19 cellular contexts compared by ENCODE assay signal in the genomic region with DNA sequence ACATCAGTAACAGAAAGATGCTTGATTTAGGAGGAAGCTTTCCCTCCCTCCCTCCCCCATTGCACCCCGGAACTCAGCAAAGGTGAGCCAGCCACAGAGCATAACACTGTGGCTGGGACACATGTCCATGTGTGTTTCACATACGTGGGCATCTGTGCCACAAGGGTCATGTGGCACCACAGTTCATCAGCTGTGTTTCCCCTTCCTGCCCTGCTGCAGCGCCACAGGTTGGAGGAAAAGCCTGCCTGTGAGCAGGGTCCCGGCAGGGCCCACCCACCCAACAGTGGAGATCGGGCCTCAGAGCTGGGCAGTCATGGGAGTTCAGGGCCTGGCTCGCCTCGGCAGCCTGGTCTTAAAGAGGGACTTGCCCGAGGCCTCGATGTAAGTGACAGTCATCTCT. TPM values are rescaled to one million over a fixed set of nuclear protein-coding genes. Genes with fewer than 3 reads are reported as not detected.
A peak's percentile ranks its signal among the peaks of the same experiment; 100 is the strongest.
DNase-seq lines count a peak whose midpoint lies in the region; ATAC-seq, FAIRE-seq and TF ChIP-seq lines count a peak whose summit lies in the region.
"Had no signal": no experiment of that assay in that cellular context is flagged by ENCODE, and none has a peak within 500 bp of the region (broad histone marks: within the 10 kb centered on the region; RNA-seq: fewer than 3 reads in every experiment).

No MANE protein-coding gene starts in this region.

- 35% methylated on average over 8 of the region's 9 CpGs for WGBS in GM12878 (ENCODE audit: insufficient coverage, insufficient replicate concordance, low lambda C conversion rate, missing lambda C conversion rate)

- peak overlapping the region; percentile 27; the same call in 1 of the 2 replicates for H3K27ac ChIP-seq in GM12878 (ENCODE audit: control insufficient read depth, insufficient read depth)

- H3K27me3 ChIP-seq in GM12878 (replicated peaks in 1 of 2; ENCODE audit: control insufficient read depth in 2 of 2, insufficient read depth in 2 of 2, low read length in 1 of 2) = no peaks in the 10 kb centered on the region

- no peak for TF ChIP-seq CTCF in GM12878 (IDR thresholded peaks at IDR 0.05 in 2 of 3, conservative IDR thresholded peaks at IDR 0.05 in 1 of 3; ENCODE audit: control insufficient read depth in 2 of 3, extremely low read depth in 1 of 3, insufficient read depth in 1 of 3, low read depth in 3 of 3, low read length in 3 of 3)

- TF ChIP-seq RAD21 in GM12878 (IDR thresholded peaks at IDR 0.05; ENCODE audit: insufficient read depth, low read depth, low read length) = no peak

- H3K9me3 Mint-ChIP-seq in activated T-cell treated with anti-CD3 and anti-CD28 coated beads, Interleukin-2, amount 50 U/mL, for 24 hours = no peaks in the 10 kb centered on the region
- H3K9me3 Mint-ChIP-seq: CD4-positive, CD25-positive, alpha-beta regulatory T cell; H9 had no signal

- DNase-seq in activated T-cell treated with anti-CD3 and anti-CD28 coated beads, Interleukin-2, amount 50 U/mL, for 24 hours = no peak
- no peak for DNase-seq in activated T-cell treated with anti-CD3 and anti-CD28 coated beads, Interleukin-2, amount 50 U/mL, for 48 hours
- DNase-seq in GM12878 (ENCODE audit: low read depth, low spot score) (no peak), left ventricle myocardium superior (no peak), C1 segment of cervical spinal cord (lab: John Stamatoyannopoulos, UW) (no peak)
- DNase-seq in stimulated activated naive CD8-positive, alpha-beta T cell treated with anti-CD3 and anti-CD28 coated beads, Interleukin-15, Interleukin-2, amounts not matched to agents 100 U/mL and 50 U/mL, for 24 hours = no peak
- DNase-seq: Calu3, H9, Karpas-422, MM.1S, NCI-H1105 treated with DMSO at 0.1 percent for 48 hours, NCI-H187, NCI-H2171 had no signal

- no peak overlapping the region for H2AFZ ChIP-seq in GM12878 (ENCODE audit: control insufficient read depth, low read depth, low read length)

- no peak for TF ChIP-seq POLR2A in GM12878 (IDR thresholded peaks at IDR 0.05; ENCODE audit: low read depth, low read length)

- no peak overlapping the region for H3K4me3 ChIP-seq in GM12878

- no peak overlapping the region for H3K4me3 Mint-ChIP-seq in activated T-cell treated with anti-CD3 and anti-CD28 coated beads, Interleukin-2, amount 50 U/mL, for 24 hours
- H3K4me3 Mint-ChIP-seq: H9 had no signal

- ATAC-seq in HG03108 (IDR thresholded peaks at IDR 0.05; ENCODE audit: unreplicated experiment) (peak; percentile 49), GM12878 (peak; percentile 72), left ventricle myocardium superior (no peak), HG03571 (IDR thresholded peaks at IDR 0.05; ENCODE audit: unreplicated experiment) (no peak)
- ATAC-seq in stimulated activated naive CD8-positive, alpha-beta T cell treated with anti-CD3 and anti-CD28 coated beads, Interleukin-15, Interleukin-2, amounts not matched to agents 100 U/mL and 50 U/mL, for 24 hours = peak; percentile 28

- in situ Hi-C loops in GM12878 (cut with MboI) = loop anchor here (25.0 kb wide), 1 partner anchor 1588 kb away; the partner anchor contains the start of genes IER2 and STX10

- no peaks in the 10 kb centered on the region for H3K36me3 ChIP-seq in GM12878 (ENCODE audit: control insufficient read depth in 2 of 2, insufficient read depth in 2 of 2, low read length in 1 of 2)

- TF ChIP-seq EP300 in GM12878 (IDR thresholded peaks at IDR 0.05; ENCODE audit: borderline replicate concordance in 1 of 2, control insufficient read depth in 1 of 2, low read depth in 2 of 2, low read length in 2 of 2) = peak; percentile 77 to 81; a peak in 3 of 4 replicates

- H3K79me2 ChIP-seq in GM12878 (ENCODE audit: control insufficient read depth, insufficient read depth, low read length) = no peaks in the 10 kb centered on the region; the same call in 1 of the 2 replicates

- H3K9me3 ChIP-seq in GM12878 (replicated peaks; ENCODE audit: control insufficient read depth, insufficient read depth, low read length) = no peaks in the 10 kb centered on the region

- no peaks in the 10 kb centered on the region for H4K20me1 ChIP-seq in GM12878 (ENCODE audit: control insufficient read depth, insufficient read depth)

- H3K27me3 Mint-ChIP-seq in activated T-cell treated with anti-CD3 and anti-CD28 coated beads, Interleukin-2, amount 50 U/mL, for 24 hours = no peaks in the 10 kb centered on the region
- H3K27me3 Mint-ChIP-seq: CD4-positive, CD25-positive, alpha-beta regulatory T cell had no signal

- no peak overlapping the region for H3K4me2 ChIP-seq in GM12878 (ENCODE audit: control insufficient read depth, insufficient read depth)

- intact Hi-C loops in GM12878 (cut with micrococcal nuclease; ENCODE audit: unreplicated experiment) = no loop called here
- intact Hi-C loops in left ventricle myocardium superior (cut with micrococcal nuclease) = no loop called here

- peaks cover 6% of the 10 kb centered on the region for H3K36me3 Mint-ChIP-seq in activated T-cell treated with anti-CD3 and anti-CD28 coated beads, Interleukin-2, amount 50 U/mL, for 24 hours (ENCODE audit: low read depth)

- RAD21 ChIA-PET in GM12878 (lab: Charles Lee; ENCODE audit: unreplicated experiment) = interaction anchor here (1.0 kb wide), 1 partner anchor 11 kb away, joined by 3 read pairs; no protein-coding TSS in a partner anchor

- no TSS peak for BruUV-seq in GM12878 (replicated peaks; lab: Mats Ljungman, UMichigan)

- H3K27ac Mint-ChIP-seq in activated T-cell treated with anti-CD3 and anti-CD28 coated beads, Interleukin-2, amount 50 U/mL, for 24 hours = peak overlapping the region; percentile 26

- POLR2A ChIA-PET in GM12878 (lab: Charles Lee) = interaction anchor here (1.1 to 2.0 kb wide), 2 partner anchors 8 to 11 kb away, joined by 5 to 6 read pairs; no protein-coding TSS in a partner anchor

- FAIRE-seq in GM12878 (lab: Jason Lieb, UNC) = no peak
- FAIRE-seq: A204.1 had no signal

- H3K4me1 ChIP-seq in GM12878 (ENCODE audit: control insufficient read depth, insufficient read depth, low read length) = peaks cover 21% of the 10 kb centered on the region

- SMC1A ChIA-PET in GM12878 (lab: Charles Lee; ENCODE audit: uncharacterized antibody, unreplicated experiment) = interaction anchor here (0.7 to 2.4 kb wide), 5 partner anchors 9 to 14 kb away, joined by 3 to 8 read pairs (median 4); no protein-coding TSS in a partner anchor

- CTCF ChIA-PET in GM12878 (lab: Yijun Ruan, JAX) = interaction anchor here (1.0 to 2.1 kb wide), 3 partner anchors 10 to 38 kb away, joined by 3 to 8 read pairs (median 4); no protein-coding TSS in a partner anchor

- no peak overlapping the region for H3K9ac ChIP-seq in GM12878 (ENCODE audit: control insufficient read depth, insufficient read depth, low read length)

- H3K4me1 Mint-ChIP-seq in activated T-cell treated with anti-CD3 and anti-CD28 coated beads, Interleukin-2, amount 50 U/mL, for 24 hours (ENCODE audit: low read depth) = peaks cover 20% of the 10 kb centered on the region

RNA-seq across cellular contexts. Expression of gene ACP5, which starts 2.8 kb away (rescaled TPM):
- 91.9 and 97.0 TPM in 2 replicates for total RNA-seq in GM12878 (2013; cell fraction: nucleolus; rRNA removed)
- 70.0 TPM in 2 replicates for total RNA-seq in GM12878 (2014; rRNA removed)
- total RNA-seq in GM12878 (2014; rRNA removed; fragmentation: Illumina TruSeq; extraction: Trizol) = 31.7 and 38.3 TPM in 2 replicates
- 43.6 and 46.9 TPM in 2 replicates for total RNA-seq in GM12878 (2021)
- polyA plus RNA-seq in GM12878 (2011; ENCODE audit: low read depth) = 31.6 TPM
- 3.5 and 5.5 TPM in 2 replicates for polyA plus RNA-seq in GM12878 (2011; rRNA removed)
- 6.6 and 9.2 TPM in 2 replicates for polyA plus RNA-seq in GM12878 (2011; cell fraction: cytosol; rRNA removed)
- polyA plus RNA-seq in GM12878 (2011; cell fraction: nucleus; rRNA removed) = 6.7 and 9.2 TPM in 2 replicates
- 75.9 and 86.6 TPM in 2 replicates for polyA plus RNA-seq in GM12878 (2012)
- polyA plus RNA-seq in GM12878 (2014; fragmentation: Illumina TruSeq; extraction: Trizol) = 30.4 and 37.6 TPM in 2 replicates
- polyA plus RNA-seq in GM12878 (2014; fragmentation: Nextera tagmentation; extraction: Ambion mirVana) = 1 to 10 TPM; 1.0 to 2.2 TPM
- polyA plus RNA-seq in GM12878 (2014; rRNA removed) = 73.4 and 78.1 TPM in 2 replicates
- 10 to 100 TPM; 35.9 to 36.0 TPM for polyA plus RNA-seq in GM12878 (2016; fragmentation: Nextera tagmentation; extraction: Ambion mirVana)
- 2.0 and 5.2 TPM in 2 replicates for polyA minus RNA-seq in GM12878 (2011; rRNA and poly(A)+ RNA removed)
- 0.94 and 1.4 TPM in 2 replicates for polyA minus RNA-seq in GM12878 (2011; cell fraction: cytosol; rRNA and poly(A)+ RNA removed)
- 0.57 and 0.73 TPM in 2 replicates for polyA minus RNA-seq in GM12878 (2011; cell fraction: nucleus; rRNA and poly(A)+ RNA removed)
- 2.5 TPM for total RNA-seq in left ventricle myocardium superior
- total RNA-seq: G401, NCI-H460 had no signal

RNA-seq across cellular contexts. Expression of gene ELOF1, which starts 15.7 kb away (rescaled TPM):
- total RNA-seq in GM12878 (2013; cell fraction: nucleolus; rRNA removed) = 15.3 and 21.9 TPM in 2 replicates
- total RNA-seq in GM12878 (2014; rRNA removed) (75.7 and 81.2 TPM in 2 replicates), GM12878 (2014; rRNA removed; fragmentation: Illumina TruSeq; extraction: Trizol) (89.0 and 98.0 TPM in 2 replicates), GM12878 (2021) (85.1 and 88.2 TPM in 2 replicates), left ventricle myocardium superior (36.0 TPM)
- 27.8 TPM for polyA plus RNA-seq in GM12878 (2011; ENCODE audit: low read depth)
- polyA plus RNA-seq in GM12878 (2011; rRNA removed) (24.6 and 37.9 TPM in 2 replicates), GM12878 (2014; fragmentation: Illumina TruSeq; extraction: Trizol) (56.3 and 97.7 TPM in 2 replicates), GM12878 (2014; fragmentation: Nextera tagmentation; extraction: Ambion mirVana) (10 to 100 TPM; 11.7 to 28.6 TPM), GM12878 (2014; rRNA removed) (106 and 127 TPM in 2 replicates), GM12878 (2016; fragmentation: Nextera tagmentation; extraction: Ambion mirVana) (100 to 1,000 TPM; 118 to 124 TPM)
- 95.7 and 121 TPM in 2 replicates for polyA plus RNA-seq in GM12878 (2011; cell fraction: cytosol; rRNA removed)
- polyA plus RNA-seq in GM12878 (2011; cell fraction: nucleus; rRNA removed) = 54.4 and 68.3 TPM in 2 replicates
- 68.6 and 69.1 TPM in 2 replicates for polyA plus RNA-seq in GM12878 (2012)
- 28.5 and 59.0 TPM in 2 replicates for polyA minus RNA-seq in GM12878 (2011; rRNA and poly(A)+ RNA removed)
- 21.9 and 29.0 TPM in 2 replicates for polyA minus RNA-seq in GM12878 (2011; cell fraction: cytosol; rRNA and poly(A)+ RNA removed)
- polyA minus RNA-seq in GM12878 (2011; cell fraction: nucleus; rRNA and poly(A)+ RNA removed) = 14.0 and 29.9 TPM in 2 replicates

RNA-seq across cellular contexts. Expression of gene ZNF627, which starts 22.6 kb away (rescaled TPM):
- 33.2 and 33.4 TPM in 2 replicates for total RNA-seq in GM12878 (2013; cell fraction: nucleolus; rRNA removed)
- 10.9 and 12.5 TPM in 2 replicates for total RNA-seq in GM12878 (2014; rRNA removed)
- 13.6 and 14.1 TPM in 2 replicates for total RNA-seq in GM12878 (2014; rRNA removed; fragmentation: Illumina TruSeq; extraction: Trizol)
- total RNA-seq in GM12878 (2021) = 9.8 and 10.3 TPM in 2 replicates
- 5.9 TPM for polyA plus RNA-seq in GM12878 (2011; ENCODE audit: low read depth)
- 13.7 and 19.8 TPM in 2 replicates for polyA plus RNA-seq in GM12878 (2011; rRNA removed)
- 6.4 and 8.5 TPM in 2 replicates for polyA plus RNA-seq in GM12878 (2011; cell fraction: cytosol; rRNA removed)
- polyA plus RNA-seq in GM12878 (2011; cell fraction: nucleus; rRNA removed) = 7.1 and 8.5 TPM in 2 replicates
- polyA plus RNA-seq in GM12878 (2012) = 5.8 and 8.1 TPM in 2 replicates
- polyA plus RNA-seq in GM12878 (2014; fragmentation: Illumina TruSeq; extraction: Trizol) = 10.6 and 11.4 TPM in 2 replicates
- polyA plus RNA-seq in GM12878 (2014; fragmentation: Nextera tagmentation; extraction: Ambion mirVana) = 1 to 10 TPM; 5.1 to 5.4 TPM
- polyA plus RNA-seq in GM12878 (2014; rRNA removed) = 4.8 and 6.3 TPM in 2 replicates
- 10 to 100 TPM in 1 of 2 experiments, 1 to 10 TPM in 1; 9.4 to 10.5 TPM for polyA plus RNA-seq in GM12878 (2016; fragmentation: Nextera tagmentation; extraction: Ambion mirVana)
- polyA minus RNA-seq in GM12878 (2011; rRNA and poly(A)+ RNA removed) = 18.2 and 18.7 TPM in 2 replicates
- 4.8 and 10.2 TPM in 2 replicates for polyA minus RNA-seq in GM12878 (2011; cell fraction: cytosol; rRNA and poly(A)+ RNA removed)
- 3.7 and 5.0 TPM in 2 replicates for polyA minus RNA-seq in GM12878 (2011; cell fraction: nucleus; rRNA and poly(A)+ RNA removed)
- 5.2 TPM for total RNA-seq in left ventricle myocardium superior

RNA-seq across cellular contexts. Expression of gene CNN1, which starts 36.0 kb away (rescaled TPM):
- 0.40 TPM in 1 of 2 replicates, not detected in the other for total RNA-seq in GM12878 (2013; cell fraction: nucleolus; rRNA removed)
- 0.40 and 0.71 TPM in 2 replicates for total RNA-seq in GM12878 (2014; rRNA removed)
- 0.31 and 0.46 TPM in 2 replicates for total RNA-seq in GM12878 (2014; rRNA removed; fragmentation: Illumina TruSeq; extraction: Trizol)
- total RNA-seq in GM12878 (2021) = 0.44 and 0.48 TPM in 2 replicates
- 0.25 TPM for polyA plus RNA-seq in GM12878 (2011; ENCODE audit: low read depth)
- polyA plus RNA-seq in GM12878 (2011; rRNA removed) = 0.15 and 0.19 TPM in 2 replicates
- polyA plus RNA-seq in GM12878 (2011; cell fraction: cytosol; rRNA removed) = 0.12 and 0.16 TPM in 2 replicates
- polyA plus RNA-seq in GM12878 (2011; cell fraction: nucleus; rRNA removed) = not detected in 2 replicates
- 0.20 and 0.55 TPM in 2 replicates for polyA plus RNA-seq in GM12878 (2012)
- polyA plus RNA-seq in GM12878 (2014; fragmentation: Illumina TruSeq; extraction: Trizol) = 0.19 TPM in 1 of 2 replicates, not detected in the other
- polyA plus RNA-seq in GM12878 (2014; fragmentation: Nextera tagmentation; extraction: Ambion mirVana) = under 1 TPM; 0.03 to 0.04 TPM
- 0.22 and 0.55 TPM in 2 replicates for polyA plus RNA-seq in GM12878 (2014; rRNA removed)
- polyA plus RNA-seq in GM12878 (2016; fragmentation: Nextera tagmentation; extraction: Ambion mirVana) = under 1 TPM in 1 of 2 experiments, not detected in 1; 0.58 TPM
- polyA minus RNA-seq in GM12878 (2011; rRNA and poly(A)+ RNA removed) = 0.82 TPM in 1 of 2 replicates, not detected in the other
- not detected in 2 replicates for polyA minus RNA-seq in GM12878 (2011; cell fraction: cytosol; rRNA and poly(A)+ RNA removed)
- not detected in 2 replicates for polyA minus RNA-seq in GM12878 (2011; cell fraction: nucleus; rRNA and poly(A)+ RNA removed)
- total RNA-seq in left ventricle myocardium superior = 81.7 TPM
- total RNA-seq: Calu3; CD4-positive, CD25-positive, alpha-beta regulatory T cell; NCI-H460 had no signal
- polyA plus RNA-seq: CD4-positive, CD25-positive, alpha-beta regulatory T cell had no signal

RNA-seq across cellular contexts. Expression of gene ECSIT, which starts 45.8 kb away (rescaled TPM):
- 19.2 and 23.6 TPM in 2 replicates for total RNA-seq in GM12878 (2013; cell fraction: nucleolus; rRNA removed)
- total RNA-seq in GM12878 (2014; rRNA removed) (56.8 and 59.6 TPM in 2 replicates), GM12878 (2014; rRNA removed; fragmentation: Illumina TruSeq; extraction: Trizol) (20.0 and 24.0 TPM in 2 replicates), GM12878 (2021) (52.7 and 54.6 TPM in 2 replicates), left ventricle myocardium superior (180 TPM)
- polyA plus RNA-seq in GM12878 (2011; ENCODE audit: low read depth) = 13.4 TPM
- polyA plus RNA-seq in GM12878 (2011; rRNA removed) (23.9 and 46.7 TPM in 2 replicates), GM12878 (2014; fragmentation: Illumina TruSeq; extraction: Trizol) (5.7 and 24.0 TPM in 2 replicates), GM12878 (2014; fragmentation: Nextera tagmentation; extraction: Ambion mirVana) (1 to 10 TPM; 1.0 to 4.9 TPM), GM12878 (2014; rRNA removed) (40.3 and 50.2 TPM in 2 replicates), GM12878 (2016; fragmentation: Nextera tagmentation; extraction: Ambion mirVana) (10 to 100 TPM; 42.3 to 43.6 TPM)
- polyA plus RNA-seq in GM12878 (2011; cell fraction: cytosol; rRNA removed) = 81.8 and 91.6 TPM in 2 replicates
- 67.1 and 69.0 TPM in 2 replicates for polyA plus RNA-seq in GM12878 (2011; cell fraction: nucleus; rRNA removed)
- polyA plus RNA-seq in GM12878 (2012) = 30.1 and 30.5 TPM in 2 replicates
- polyA minus RNA-seq in GM12878 (2011; rRNA and poly(A)+ RNA removed) = 75.5 and 94.3 TPM in 2 replicates
- polyA minus RNA-seq in GM12878 (2011; cell fraction: cytosol; rRNA and poly(A)+ RNA removed) = 30.3 and 35.7 TPM in 2 replicates
- polyA minus RNA-seq in GM12878 (2011; cell fraction: nucleus; rRNA and poly(A)+ RNA removed) = 10.9 and 16.4 TPM in 2 replicates

Comparison
In these comparisons a context has a peak if more than half of its experiments do, and no peak if none do; other contexts are left out.
1. ATAC-seq: peak in HG03108 (single experiment), GM12878 (single experiment) and stimulated activated naive CD8-positive, alpha-beta T cell treated with anti-CD3 and anti-CD28 coated beads, Interleukin-15, Interleukin-2, amounts not matched to agents 100 U/mL and 50 U/mL, for 24 hours (single experiment); none in left ventricle myocardium superior (single experiment) and HG03571 (single experiment).